In the genomic region with DNA sequence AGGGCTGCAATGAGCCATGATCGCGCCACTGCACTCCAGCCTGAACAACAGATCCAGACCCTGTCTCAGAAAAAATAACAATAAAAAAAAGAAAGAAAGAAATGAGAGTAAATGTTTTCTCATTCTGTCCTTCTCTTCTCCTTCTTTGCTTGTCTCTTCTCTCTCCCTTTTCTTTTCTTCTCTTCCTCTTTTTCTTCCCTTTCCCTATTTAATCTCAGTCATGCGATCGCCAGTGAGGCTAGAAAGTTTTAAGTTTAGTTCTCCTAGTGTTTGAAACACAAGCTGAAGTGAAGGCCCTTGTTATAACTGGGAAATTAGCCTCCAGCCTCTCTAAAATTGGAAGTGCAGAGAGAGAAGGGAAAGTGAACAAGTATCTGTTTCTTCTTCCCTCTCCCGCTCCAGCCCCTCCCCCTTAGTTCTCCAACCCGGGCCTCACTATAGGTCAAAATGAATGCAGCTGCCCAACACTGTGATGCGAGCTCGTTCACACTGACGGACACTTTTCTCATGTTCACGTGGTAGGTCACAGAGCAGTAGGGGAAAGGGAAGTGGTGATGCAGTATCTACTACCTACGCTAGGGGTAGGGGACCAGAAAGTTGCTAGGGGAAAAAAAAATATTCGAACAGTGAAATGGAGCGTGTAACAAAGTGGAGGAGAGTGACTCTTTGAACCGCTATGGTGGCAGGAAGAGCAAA, we compare ENCODE assay signal across 8 cellular contexts. TPM values are rescaled to one million over a fixed set of nuclear protein-coding genes. Genes with fewer than 3 reads are reported as not detected.
DNase-seq lines count a peak whose midpoint lies in the region; ATAC-seq and TF ChIP-seq lines count a peak whose summit lies in the region.

No MANE protein-coding gene starts in this region.

- no peak for TF ChIP-seq RAD21 in SK-N-SH (IDR thresholded peaks at IDR 0.05; ENCODE audit: low read length)

- no peak for TF ChIP-seq EP300 in SK-N-SH (IDR thresholded peaks at IDR 0.05; ENCODE audit: borderline replicate concordance in 1 of 2, low read depth in 1 of 2, low read length in 1 of 2)

- H3K9me2 ChIP-seq in SK-N-SH, result no peaks in the 10 kb centered on the region

- H3K27ac Mint-ChIP-seq in CD8-positive, alpha-beta memory T cell, result peak overlapping the region in 7 of 8 donors; percentile 1 to 85 (median 60)
- H3K27ac Mint-ChIP-seq in T-helper 17 cell (peak overlapping the region; percentile 83), chondrocyte (ENCODE audit: unreplicated experiment) (peak overlapping the region; percentile 66)

- H3K4me3 Mint-ChIP-seq in CD8-positive, alpha-beta memory T cell, result peak overlapping the region; percentile 0 to 77 (median 72)
- H3K4me3 Mint-ChIP-seq in T-helper 17 cell, result peak overlapping the region; percentile 77
- peak overlapping the region; percentile 50 for H3K4me3 Mint-ChIP-seq in chondrocyte (ENCODE audit: unreplicated experiment)

- H3K4me1 ChIP-seq in CD8-positive, alpha-beta memory T cell (ENCODE audit: insufficient read depth, low read length), result peaks cover 16% of the 10 kb centered on the region
- H3K4me1 ChIP-seq in SK-N-SH (ENCODE audit: control insufficient read depth in 1 of 2, insufficient read depth in 2 of 2, low read depth in 1 of 2, low read length in 1 of 2), result 0 out of 4 replicates have a peak, but pooled peaks cover 0 to 10% of the 10 kb centered on the region in 2 experiments

- H3K9me3 Mint-ChIP-seq in CD8-positive, alpha-beta memory T cell, result no peaks in the 10 kb centered on the region
- H3K9me3 Mint-ChIP-seq in chondrocyte (ENCODE audit: low read depth), result no peaks in the 10 kb centered on the region

- 87% methylated on average over 14 of the region's 14 CpGs for WGBS in SK-N-SH (ENCODE audit: low lambda C conversion rate)

- no peaks in the 10 kb centered on the region for H3K36me3 ChIP-seq in CD8-positive, alpha-beta memory T cell (ENCODE audit: insufficient read depth, low read length)
- no peaks in the 10 kb centered on the region for H3K36me3 ChIP-seq in SK-N-SH (replicated peaks in 1 of 2; ENCODE audit: control insufficient read depth in 1 of 2, insufficient read depth in 2 of 2, low read length in 1 of 2)

- no peak overlapping the region for H3K9ac ChIP-seq in SK-N-SH

- no peaks in the 10 kb centered on the region for H3K79me2 ChIP-seq in SK-N-SH (ENCODE audit: insufficient read depth)

- POLR2A ChIA-PET in CD8-positive, alpha-beta memory T cell (lab: Charles Lee), result interaction anchor here (1.0 to 1.5 kb wide), 2 partner anchors 24 to 162 kb away, joined by 4 read pairs; a partner anchor contains a TSS
- POLR2A ChIA-PET in SK-N-SH (lab: Yijun Ruan, JAX), result no interaction called here

- H3K9me3 ChIP-seq in CD8-positive, alpha-beta memory T cell (ENCODE audit: low read length), result no peaks in the 10 kb centered on the region
- H3K9me3 ChIP-seq in T-helper 17 cell (ENCODE audit: control insufficient read depth, low read length, poor library complexity, severe bottlenecking) (no peaks in the 10 kb centered on the region), SK-N-SH (no peaks in the 10 kb centered on the region)

- no peak overlapping the region for H3K4me2 ChIP-seq in SK-N-SH

- no peaks in the 10 kb centered on the region for H3K27me3 ChIP-seq in CD8-positive, alpha-beta memory T cell (ENCODE audit: insufficient read depth, low read length, poor library complexity, severe bottlenecking)
- no peaks in the 10 kb centered on the region for H3K27me3 ChIP-seq in SK-N-SH (ENCODE audit: insufficient read depth)

- TF ChIP-seq CTCF in chondrocyte (IDR thresholded peaks at IDR 0.05) (peak; percentile 61), SK-N-SH (IDR thresholded peaks at IDR 0.05) (no peak)

- H3K4me1 Mint-ChIP-seq in CD8-positive, alpha-beta memory T cell, result peaks cover 21 to 31% (median 31%) of the 10 kb centered on the region in 3 donors
- H3K4me1 Mint-ChIP-seq in T-helper 17 cell, result peaks cover 16% of the 10 kb centered on the region
- H3K4me1 Mint-ChIP-seq in chondrocyte (ENCODE audit: low read depth), result peaks cover 19% of the 10 kb centered on the region

- peaks cover 11% of the 10 kb centered on the region for H3F3A ChIP-seq in SK-N-SH (replicated peaks; ENCODE audit: insufficient read depth)

- ATAC-seq in GM19438 (IDR thresholded peaks at IDR 0.05; ENCODE audit: low read depth, unreplicated experiment) (peak; percentile 98), HG03439 (IDR thresholded peaks at IDR 0.05; ENCODE audit: unreplicated experiment) (peak; percentile 98), T-helper 17 cell (peak; percentile 98)

- no peaks in the 10 kb centered on the region for H3K27me3 Mint-ChIP-seq in CD8-positive, alpha-beta memory T cell
- H3K27me3 Mint-ChIP-seq in T-helper 17 cell (no peaks in the 10 kb centered on the region), chondrocyte (ENCODE audit: low read depth) (no peaks in the 10 kb centered on the region)

- DNase-seq in CD8-positive, alpha-beta memory T cell, result peak in 4 of 5 donors; percentile 3 to 64 (median 58)
- DNase-seq in T-helper 17 cell (peak in 1 of 3 donors; percentile 7), chondrocyte (ENCODE audit: low spot score) (no peak), midbrain (lab: John Stamatoyannopoulos, UW) (peak; percentile 34), ureter (ENCODE audit: low spot score) (no peak), SK-N-SH (no peak)

- H3K27ac ChIP-seq in CD8-positive, alpha-beta memory T cell (ENCODE audit: low read depth, low read length), result no peak overlapping the region
- H3K27ac ChIP-seq in SK-N-SH (ENCODE audit: low read depth in 2 of 2, low read length in 1 of 2), result no peak overlapping the region

- CTCF ChIA-PET in CD8-positive, alpha-beta memory T cell (lab: Charles Lee), result interaction anchor here (0.8 to 2.8 kb wide), 3 partner anchors 20 to 161 kb away, joined by 3 to 24 read pairs (median 3); a partner anchor contains a TSS
- CTCF ChIA-PET in SK-N-SH (lab: Yijun Ruan, JAX), result interaction anchor here (0.6 kb wide), 1 partner anchor 21 kb away, joined by 5 read pairs; no protein-coding TSS in a partner anchor

- H3K36me3 Mint-ChIP-seq in CD8-positive, alpha-beta memory T cell, result no peaks in the 10 kb centered on the region
- H3K36me3 Mint-ChIP-seq in T-helper 17 cell (ENCODE audit: low read depth) (peaks cover 2% of the 10 kb centered on the region), chondrocyte (ENCODE audit: low read depth) (no peaks in the 10 kb centered on the region)

- H2AFZ ChIP-seq in SK-N-SH (ENCODE audit: low read depth), result no peak overlapping the region

- H3K4me3 ChIP-seq in CD8-positive, alpha-beta memory T cell (ENCODE audit: low read length), result peak overlapping the region; percentile 21
- H3K4me3 ChIP-seq in SK-N-SH (ENCODE audit: low read depth in 2 of 2, low read length in 1 of 2), result no peak overlapping the region

- H4K20me1 ChIP-seq in SK-N-SH (ENCODE audit: insufficient read depth), result no peaks in the 10 kb centered on the region

TF ChIP-seq in SK-N-SH, 30 proteins besides CTCF, POLR2A, EP300 and RAD21:
- TF ChIP-seq GATA2 (CRISPR knock-in tag; IDR thresholded peaks at IDR 0.05) (no peak), CHD2 (IDR thresholded peaks at IDR 0.05; ENCODE audit: low read length, partially characterized antibody) (no peak), FOXJ3 (CRISPR knock-in tag; IDR thresholded peaks at IDR 0.05) (no peak), ELF1 (IDR thresholded peaks at IDR 0.05) (no peak)
- TF ChIP-seq, protein P1, sequence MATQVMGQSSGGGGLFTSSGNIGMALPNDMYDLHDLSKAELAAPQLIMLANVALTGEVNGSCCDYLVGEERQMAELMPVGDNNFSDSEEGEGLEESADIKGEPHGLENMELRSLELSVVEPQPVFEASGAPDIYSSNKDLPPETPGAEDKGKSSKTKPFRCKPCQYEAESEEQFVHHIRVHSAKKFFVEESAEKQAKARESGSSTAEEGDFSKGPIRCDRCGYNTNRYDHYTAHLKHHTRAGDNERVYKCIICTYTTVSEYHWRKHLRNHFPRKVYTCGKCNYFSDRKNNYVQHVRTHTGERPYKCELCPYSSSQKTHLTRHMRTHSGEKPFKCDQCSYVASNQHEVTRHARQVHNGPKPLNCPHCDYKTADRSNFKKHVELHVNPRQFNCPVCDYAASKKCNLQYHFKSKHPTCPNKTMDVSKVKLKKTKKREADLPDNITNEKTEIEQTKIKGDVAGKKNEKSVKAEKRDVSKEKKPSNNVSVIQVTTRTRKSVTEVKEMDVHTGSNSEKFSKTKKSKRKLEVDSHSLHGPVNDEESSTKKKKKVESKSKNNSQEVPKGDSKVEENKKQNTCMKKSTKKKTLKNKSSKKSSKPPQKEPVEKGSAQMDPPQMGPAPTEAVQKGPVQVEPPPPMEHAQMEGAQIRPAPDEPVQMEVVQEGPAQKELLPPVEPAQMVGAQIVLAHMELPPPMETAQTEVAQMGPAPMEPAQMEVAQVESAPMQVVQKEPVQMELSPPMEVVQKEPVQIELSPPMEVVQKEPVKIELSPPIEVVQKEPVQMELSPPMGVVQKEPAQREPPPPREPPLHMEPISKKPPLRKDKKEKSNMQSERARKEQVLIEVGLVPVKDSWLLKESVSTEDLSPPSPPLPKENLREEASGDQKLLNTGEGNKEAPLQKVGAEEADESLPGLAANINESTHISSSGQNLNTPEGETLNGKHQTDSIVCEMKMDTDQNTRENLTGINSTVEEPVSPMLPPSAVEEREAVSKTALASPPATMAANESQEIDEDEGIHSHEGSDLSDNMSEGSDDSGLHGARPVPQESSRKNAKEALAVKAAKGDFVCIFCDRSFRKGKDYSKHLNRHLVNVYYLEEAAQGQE (IDR thresholded peaks at IDR 0.05; ENCODE audit: low read depth, low read length), result no peak

RNA-seq across cellular contexts. Expression of a gene that starts 23.4 kb away (rescaled TPM):
- 10 to 100 TPM; 20.9 to 22.3 TPM for total RNA-seq in CD8-positive, alpha-beta memory T cell
- polyA plus RNA-seq in CD8-positive, alpha-beta memory T cell, result 11.9 TPM
- total RNA-seq in T-helper 17 cell (10 to 100 TPM; 37.8 to 51.6 TPM), chondrocyte (39.8 to 48.2 TPM (median 42.9 TPM) in 3 replicates), ureter (57.9 TPM)
- polyA plus RNA-seq in SK-N-SH (2012; rRNA removed), result 4.4 and 4.8 TPM in 2 replicates
- 7.3 and 7.9 TPM in 2 replicates for polyA plus RNA-seq in SK-N-SH (2012; cell fraction: cytosol; rRNA removed)
- 4.3 and 13.1 TPM in 2 replicates for polyA plus RNA-seq in SK-N-SH (2012; cell fraction: nucleus; rRNA removed)

Comparison
In these comparisons a context has a peak if more than half of its experiments do, and no peak if none do; other contexts are left out.
1. DNase-seq: peak in CD8-positive, alpha-beta memory T cell (4 of 5) and midbrain (single experiment); none in chondrocyte (single experiment), ureter (single experiment) and SK-N-SH (single experiment).
2. Peak in every context shown above with its lines, with median percentiles within 50 percentile points of each other: H3K27ac Mint-ChIP-seq, H3K4me3 Mint-ChIP-seq and ATAC-seq.